Comparison of ENCODE assay signal across 8 cellular contexts in genomic region chr17:49315551-49315951, GRCh38. TPM values are rescaled to one million over a fixed set of nuclear protein-coding genes. Genes with fewer than 3 reads are reported as not detected.
DNase-seq lines count a peak whose midpoint lies in the region; ATAC-seq, FAIRE-seq and TF ChIP-seq lines count a peak whose summit lies in the region.

No MANE protein-coding gene starts in this region.

- 17 to 28% methylated on average over 4 of the region's 4 CpGs for WGBS in testis, 2 donors

- H3K36me3 ChIP-seq in A673 (ENCODE audit: insufficient read depth, low read length, poor library complexity, severe bottlenecking), result peaks cover 10% of the 10 kb centered on the region
- H3K36me3 ChIP-seq in osteoblast (ENCODE audit: insufficient read depth, low read length), result peaks cover 22% of the 10 kb centered on the region
- H3K36me3 ChIP-seq in testis (ENCODE audit: low read depth, missing control alignments), result no peaks in the 10 kb centered on the region

- TF ChIP-seq CTCF in A673 (conservative IDR thresholded peaks at IDR 0.05; ENCODE audit: low read depth, low read length), result peak; percentile 85
- TF ChIP-seq CTCF in osteoblast (IDR thresholded peaks at IDR 0.05; ENCODE audit: extremely low read depth, low read depth, low read length), result peak; percentile 96
- TF ChIP-seq CTCF in testis (IDR thresholded peaks at IDR 0.05), result peak; percentile 53 to 67 (median 63)

- intact Hi-C loops in A673 (cut with micrococcal nuclease; ENCODE audit: unreplicated experiment), result loop anchor here (1.0 to 2.0 kb wide), 2 partner anchors 80 to 239 kb away; no protein-coding TSS in a partner anchor
- intact Hi-C loops in testis (cut with DNase I; ENCODE audit: low total_unique reads), result no loop called here

- peak; percentile 89 for DNase-seq in A673 (ENCODE audit: low spot score)
- peak; percentile 90 for DNase-seq in M059J (ENCODE audit: low read depth)
- DNase-seq in SK-N-DZ (ENCODE audit: low spot score), result peak; percentile 53
- peak; percentile 82 for DNase-seq in activated naive CD4-positive, alpha-beta T cell treated with Interleukin-2 at 50 U/mL for 16 hours
- DNase-seq in frontal cortex (ENCODE audit: low spot score in 2 of 2), result peak; percentile 55 to 78
- peak; percentile 93 for DNase-seq in osteoblast (ENCODE audit: insufficient read length, low spot score, missing footprints)
- DNase-seq in testis, result peak; percentile 77

- no peaks in the 10 kb centered on the region for H3K27me3 ChIP-seq in A673 (replicated peaks; ENCODE audit: insufficient read depth, low read depth, low read length, poor library complexity)
- H3K27me3 ChIP-seq in osteoblast (ENCODE audit: insufficient read depth, low read length), result no peaks in the 10 kb centered on the region
- no peaks in the 10 kb centered on the region for H3K27me3 ChIP-seq in testis

- H4K20me1 ChIP-seq in osteoblast (ENCODE audit: insufficient read depth, low read length), result peaks cover 6% of the 10 kb centered on the region

- ATAC-seq in GM18517 (IDR thresholded peaks at IDR 0.05; ENCODE audit: unreplicated experiment), result peak; percentile 64

- H3K9me3 ChIP-seq in A673 (ENCODE audit: low read depth, low read length, poor library complexity, severe bottlenecking) (no peaks in the 10 kb centered on the region), osteoblast (ENCODE audit: low read depth, low read length) (no peaks in the 10 kb centered on the region), testis (no peaks in the 10 kb centered on the region)

- no peak overlapping the region for H3K27ac ChIP-seq in A673 (ENCODE audit: low read depth, low read length, poor library complexity, severe bottlenecking)
- no peak overlapping the region for H3K27ac ChIP-seq in osteoblast (ENCODE audit: low read depth, low read length)
- no peak overlapping the region for H3K27ac ChIP-seq in testis

- no TSS peak for BruUV-seq in A673 (replicated peaks; lab: Mats Ljungman, UMichigan)

- CTCF ChIA-PET in A673 (lab: Charles Lee), result interaction anchor here (0.5 to 0.7 kb wide), 3 partner anchors 80 to 161 kb away, joined by 3 to 6 read pairs (median 5); no protein-coding TSS in a partner anchor

- H3K4me1 ChIP-seq in A673 (ENCODE audit: insufficient read depth, low read length, poor library complexity, severe bottlenecking) (peaks cover 55% of the 10 kb centered on the region), osteoblast (ENCODE audit: insufficient read depth, low read length) (peaks cover 10% of the 10 kb centered on the region), testis (peaks cover 5% of the 10 kb centered on the region)

- no peak overlapping the region for H2AFZ ChIP-seq in osteoblast (ENCODE audit: low read length)

- POLR2A ChIA-PET in A673 (lab: Charles Lee; ENCODE audit: low non-redundant PET), result no interaction called here

- TF ChIP-seq POLR2A in testis (IDR thresholded peaks at IDR 0.05), result no peak

- peak overlapping the region; percentile 3 for H3K4me3 ChIP-seq in A673 (ENCODE audit: low read depth, low read length, poor library complexity, severe bottlenecking)
- H3K4me3 ChIP-seq in osteoblast (ENCODE audit: insufficient read depth, low read length), result peak overlapping the region; percentile 2
- H3K4me3 ChIP-seq in testis, result no peak overlapping the region

- H3K79me2 ChIP-seq in osteoblast (ENCODE audit: insufficient read depth, low read length), result peaks cover 18% of the 10 kb centered on the region

- peak overlapping the region; percentile 55 for H3K4me2 ChIP-seq in osteoblast (ENCODE audit: insufficient read depth, low read length)

- peak; percentile 94 for FAIRE-seq in frontal cortex (lab: Jason Lieb, UNC)

RNA-seq across cellular contexts. Expression of gene ZNF652, which starts 46.5 kb away (rescaled TPM):
- 32.1 and 41.5 TPM in 2 replicates for total RNA-seq in A673 (2021)
- total RNA-seq in M059J (2014; rRNA removed; shearing (Covaris generic)), result 12.3 and 19.1 TPM in 2 replicates
- 17.8 and 21.9 TPM in 2 replicates for polyA plus RNA-seq in SK-N-DZ (2014; cell fraction: cytosol; rRNA removed)
- polyA plus RNA-seq in SK-N-DZ (2014; cell fraction: nucleus; rRNA removed), result 11.5 and 22.1 TPM in 2 replicates
- total RNA-seq in frontal cortex, result 28.5 TPM
- total RNA-seq in osteoblast, result 28.2 and 31.5 TPM in 2 replicates
- 10 to 100 TPM; 51.2 to 62.3 TPM for total RNA-seq in testis
- polyA plus RNA-seq in testis (ENCODE audit: insufficient read depth, low read depth, low replicate concordance), result 32.3 TPM

Comparison
In these comparisons a context has a peak if more than half of its experiments do, and no peak if none do; other contexts are left out.
1. H3K4me3 ChIP-seq: peak in A673 (single experiment) and osteoblast (single experiment); none in testis (0 of 2).
2. Peak in every context shown above with its lines, with median percentiles within 50 percentile points of each other: DNase-seq and CTCF ChIP-seq.